Comparison of ENCODE assay signal across 1 cellular context in genomic region chr7:74194686-74195085, GRCh38.
TF ChIP-seq lines count a peak whose summit lies in the region.

No MANE protein-coding gene starts in this region.

TF ChIP-seq in HepG2, 621 proteins besides CTCF, POLR2A, EP300 and RAD21:
- TF ChIP-seq GTF2F1 (IDR thresholded peaks at IDR 0.05; ENCODE audit: low read length) (no peak), ZHX2 (IDR thresholded peaks at IDR 0.05; ENCODE audit: low read depth) (no peak), ZHX2 (CRISPR knock-in tag; IDR thresholded peaks at IDR 0.05; ENCODE audit: borderline replicate concordance) (no peak), ZNF704 (CRISPR knock-in tag; IDR thresholded peaks at IDR 0.05; ENCODE audit: borderline replicate concordance) (no peak), RNF219 (CRISPR knock-in tag; IDR thresholded peaks at IDR 0.05) (no peak), MTF1 (CRISPR knock-in tag; IDR thresholded peaks at IDR 0.05) (no peak), RBAK (CRISPR knock-in tag; IDR thresholded peaks at IDR 0.05) (no peak), RBM22 (optimal IDR thresholded peaks at IDR 0.05; ENCODE audit: low read length) (peak; percentile 68)
